23 cellular contexts compared by ENCODE assay signal in the genomic region with DNA sequence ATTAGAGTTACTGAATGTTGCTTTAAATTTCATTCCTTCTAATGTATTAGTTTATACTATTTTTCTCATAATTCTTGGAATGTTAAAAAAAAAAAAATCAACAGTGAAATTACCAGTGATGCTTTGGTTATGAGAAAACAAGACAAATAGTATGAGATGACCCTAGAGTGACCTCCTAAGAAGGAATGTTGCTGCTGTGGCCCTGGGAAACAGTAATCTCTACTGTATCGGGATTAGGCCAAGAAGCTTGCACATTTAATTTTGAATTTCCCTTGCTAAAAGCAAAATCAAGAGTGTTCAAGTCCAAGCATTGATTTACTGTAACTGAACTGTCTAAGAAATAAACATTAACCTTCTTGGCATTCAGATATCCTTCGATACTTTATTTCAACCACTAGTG.
"Had no signal": no experiment of that assay in that cellular context is flagged by ENCODE, and none has a peak within 500 bp of the region (broad histone marks: within the 10 kb centered on the region; RNA-seq: fewer than 3 reads in every experiment).

No MANE protein-coding gene starts in this region.

- H3K27ac ChIP-seq: VCaP had no signal

- H3K27me3 Mint-ChIP-seq: activated naive CD4-positive, alpha-beta T cell treated with anti-CD3 and anti-CD28 coated beads, Interleukin-2, amount 50 U/mL, for 24 hours; activated T-cell treated with anti-CD3 and anti-CD28 coated beads, Interleukin-2, amount 50 U/mL, for 24 hours; T-cell had no signal

- ATAC-seq: activated CD8-positive, alpha-beta T cell treated with anti-CD3 and anti-CD28 coated beads, Interleukin-2, amount 10 ng/mL, durations not matched to agents 7 days and 5 days; PC-3; T-cell had no signal

- H3K4me3 Mint-ChIP-seq: activated CD8-positive, alpha-beta T cell treated with anti-CD3 and anti-CD28 coated beads, Interleukin-2, amount 10 ng/mL, durations not matched to agents 7 days and 5 days; activated naive CD4-positive, alpha-beta T cell treated with anti-CD3 and anti-CD28 coated beads, Interleukin-2, amount 50 U/mL, for 24 hours; activated T-cell treated with anti-CD3 and anti-CD28 coated beads, Interleukin-2, amount 50 U/mL, for 24 hours; activated T-helper 1 cell treated with anti-CD3 and anti-CD28 coated beads, Interleukin-12 subunit alpha, Interleukin-12 subunit beta, Interleukin-2, Interleukin-4 antibody, amounts not matched to agents 30 ng/mL and 10 ng/mL and 1 ng/mL, durations not matched to agents 14 hours and 24 hours and 36 hours; T-cell had no signal

- FAIRE-seq: TTC549 had no signal

- DNase-seq: activated CD4-positive, alpha-beta T cell treated with anti-CD3 and anti-CD28 coated beads for 4 hours; activated CD4-positive, alpha-beta T cell treated with anti-CD3 and anti-CD28 coated beads, Interleukin-2, amount 50 U/mL, for 4 hours; activated CD8-positive, alpha-beta T cell treated with anti-CD3 and anti-CD28 coated beads, Interleukin-2, amount 10 ng/mL, durations not matched to agents 7 days and 5 days; activated effector memory CD4-positive, alpha-beta T cell treated with Interleukin-2 at 50 U/mL for 16 hours; activated naive CD4-positive, alpha-beta T cell; activated T-cell treated with anti-CD3 and anti-CD28 coated beads, Interleukin-2, amount 50 U/mL, for 24 hours; cerebellar nuclear complex; Kasumi-1; KBM-7; NCI-H1105 treated with DMSO at 0.1 percent for 48 hours; NCI-H1436 treated with DMSO at 0.1 percent for 48 hours; NCI-H187; NCI-H2081; NCI-H510A treated with DMSO at 0.1 percent for 48 hours; PC-3; SHP77 treated with DMSO at 0.1 percent for 48 hours; T-cell; T-helper 2 cell; T1000 had no signal

- H3K27ac Mint-ChIP-seq: activated CD8-positive, alpha-beta T cell treated with anti-CD3 and anti-CD28 coated beads, Interleukin-2, amount 10 ng/mL, durations not matched to agents 7 days and 5 days; activated naive CD4-positive, alpha-beta T cell treated with anti-CD3 and anti-CD28 coated beads, Interleukin-2, amount 50 U/mL, for 24 hours; activated T-cell treated with anti-CD3 and anti-CD28 coated beads, Interleukin-2, amount 50 U/mL, for 24 hours; activated T-helper 1 cell treated with anti-CD3 and anti-CD28 coated beads, Interleukin-12 subunit alpha, Interleukin-12 subunit beta, Interleukin-2, Interleukin-4 antibody, amounts not matched to agents 30 ng/mL and 10 ng/mL and 1 ng/mL, durations not matched to agents 14 hours and 24 hours and 36 hours; T-cell had no signal

- H3K9me3 Mint-ChIP-seq: activated naive CD4-positive, alpha-beta T cell treated with anti-CD3 and anti-CD28 coated beads, Interleukin-2, amount 50 U/mL, for 24 hours; activated T-cell treated with anti-CD3 and anti-CD28 coated beads, Interleukin-2, amount 50 U/mL, for 24 hours had no signal
